Comparison of ENCODE assay signal across 8 cellular contexts in the genomic region with DNA sequence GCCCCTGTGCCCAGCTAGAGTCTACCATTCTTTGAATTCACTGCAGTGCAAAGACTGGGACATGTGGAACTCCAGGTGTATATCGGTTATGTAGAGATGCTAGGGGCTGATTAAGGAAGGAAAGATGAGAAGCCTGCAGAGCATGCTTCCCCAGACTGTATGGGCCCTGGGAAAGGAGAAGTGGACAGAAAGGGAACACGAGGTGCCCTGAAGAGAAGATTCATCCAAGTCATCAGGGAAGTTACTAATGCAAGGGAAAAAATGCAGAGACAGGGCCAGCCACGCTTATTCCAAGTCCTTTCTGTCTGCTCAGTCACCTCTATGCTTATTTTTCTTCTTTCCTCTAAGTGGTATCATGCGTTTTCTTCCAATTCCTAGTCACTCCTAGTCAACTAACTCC. TPM values are rescaled to one million over a fixed set of nuclear protein-coding genes. Genes with fewer than 3 reads are reported as not detected.
"Had no signal": no experiment of that assay in that cellular context is flagged by ENCODE, and none has a peak within 500 bp of the region (broad histone marks: within the 10 kb centered on the region; RNA-seq: fewer than 3 reads in every experiment).

No MANE protein-coding gene starts in this region.

RNA-seq across cellular contexts. Expression of a gene that starts 39.3 kb away (rescaled TPM):
- total RNA-seq: dermis blood vessel endothelial cell; endothelial cell of umbilical vein; gastroesophageal sphincter; myocyte; naive thymus-derived CD8-positive, alpha-beta T cell; osteocyte; pulmonary artery endothelial cell; thoracic aorta had no signal
